ENCODE assay signal across 1 cellular context in the genomic region with DNA sequence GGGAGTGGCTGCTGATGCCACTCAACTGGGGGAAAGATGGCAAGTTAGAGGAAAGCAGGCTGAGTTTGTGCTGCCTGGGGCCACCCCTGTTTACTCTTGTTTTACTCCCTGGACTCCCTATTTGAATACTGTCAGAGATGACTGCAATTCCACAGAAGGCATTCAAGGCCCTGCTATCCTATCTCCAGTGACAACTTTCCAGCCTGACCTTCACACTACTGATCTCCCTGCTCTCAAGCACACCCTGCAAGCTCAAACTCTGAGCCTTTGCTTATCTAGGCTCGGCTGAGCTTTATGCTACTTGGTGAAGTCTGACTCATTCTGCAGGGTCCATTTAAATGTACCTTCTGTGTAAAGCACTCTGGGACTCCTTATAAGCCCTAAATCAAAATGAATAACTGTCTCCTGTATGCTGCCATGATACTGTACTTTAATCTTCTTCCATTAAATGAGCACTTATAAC.
TF ChIP-seq lines count a peak whose summit lies in the region.

No MANE protein-coding gene starts in this region.

TF ChIP-seq in HepG2, 621 proteins besides CTCF, POLR2A, EP300 and RAD21 (continued from another document and continues in another):
- TF ChIP-seq, protein P1, sequence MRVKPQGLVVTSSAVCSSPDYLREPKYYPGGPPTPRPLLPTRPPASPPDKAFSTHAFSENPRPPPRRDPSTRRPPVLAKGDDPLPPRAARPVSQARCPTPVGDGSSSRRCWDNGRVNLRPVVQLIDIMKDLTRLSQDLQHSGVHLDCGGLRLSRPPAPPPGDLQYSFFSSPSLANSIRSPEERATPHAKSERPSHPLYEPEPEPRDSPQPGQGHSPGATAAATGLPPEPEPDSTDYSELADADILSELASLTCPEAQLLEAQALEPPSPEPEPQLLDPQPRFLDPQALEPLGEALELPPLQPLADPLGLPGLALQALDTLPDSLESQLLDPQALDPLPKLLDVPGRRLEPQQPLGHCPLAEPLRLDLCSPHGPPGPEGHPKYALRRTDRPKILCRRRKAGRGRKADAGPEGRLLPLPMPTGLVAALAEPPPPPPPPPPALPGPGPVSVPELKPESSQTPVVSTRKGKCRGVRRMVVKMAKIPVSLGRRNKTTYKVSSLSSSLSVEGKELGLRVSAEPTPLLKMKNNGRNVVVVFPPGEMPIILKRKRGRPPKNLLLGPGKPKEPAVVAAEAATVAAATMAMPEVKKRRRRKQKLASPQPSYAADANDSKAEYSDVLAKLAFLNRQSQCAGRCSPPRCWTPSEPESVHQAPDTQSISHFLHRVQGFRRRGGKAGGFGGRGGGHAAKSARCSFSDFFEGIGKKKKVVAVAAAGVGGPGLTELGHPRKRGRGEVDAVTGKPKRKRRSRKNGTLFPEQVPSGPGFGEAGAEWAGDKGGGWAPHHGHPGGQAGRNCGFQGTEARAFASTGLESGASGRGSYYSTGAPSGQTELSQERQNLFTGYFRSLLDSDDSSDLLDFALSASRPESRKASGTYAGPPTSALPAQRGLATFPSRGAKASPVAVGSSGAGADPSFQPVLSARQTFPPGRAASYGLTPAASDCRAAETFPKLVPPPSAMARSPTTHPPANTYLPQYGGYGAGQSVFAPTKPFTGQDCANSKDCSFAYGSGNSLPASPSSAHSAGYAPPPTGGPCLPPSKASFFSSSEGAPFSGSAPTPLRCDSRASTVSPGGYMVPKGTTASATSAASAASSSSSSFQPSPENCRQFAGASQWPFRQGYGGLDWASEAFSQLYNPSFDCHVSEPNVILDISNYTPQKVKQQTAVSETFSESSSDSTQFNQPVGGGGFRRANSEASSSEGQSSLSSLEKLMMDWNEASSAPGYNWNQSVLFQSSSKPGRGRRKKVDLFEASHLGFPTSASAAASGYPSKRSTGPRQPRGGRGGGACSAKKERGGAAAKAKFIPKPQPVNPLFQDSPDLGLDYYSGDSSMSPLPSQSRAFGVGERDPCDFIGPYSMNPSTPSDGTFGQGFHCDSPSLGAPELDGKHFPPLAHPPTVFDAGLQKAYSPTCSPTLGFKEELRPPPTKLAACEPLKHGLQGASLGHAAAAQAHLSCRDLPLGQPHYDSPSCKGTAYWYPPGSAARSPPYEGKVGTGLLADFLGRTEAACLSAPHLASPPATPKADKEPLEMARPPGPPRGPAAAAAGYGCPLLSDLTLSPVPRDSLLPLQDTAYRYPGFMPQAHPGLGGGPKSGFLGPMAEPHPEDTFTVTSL (CRISPR knock-in tag; IDR thresholded peaks at IDR 0.05; ENCODE audit: borderline replicate concordance) = peak; percentile 80; the same call in 1 of the 2 replicates
- TF ChIP-seq, protein P2, sequence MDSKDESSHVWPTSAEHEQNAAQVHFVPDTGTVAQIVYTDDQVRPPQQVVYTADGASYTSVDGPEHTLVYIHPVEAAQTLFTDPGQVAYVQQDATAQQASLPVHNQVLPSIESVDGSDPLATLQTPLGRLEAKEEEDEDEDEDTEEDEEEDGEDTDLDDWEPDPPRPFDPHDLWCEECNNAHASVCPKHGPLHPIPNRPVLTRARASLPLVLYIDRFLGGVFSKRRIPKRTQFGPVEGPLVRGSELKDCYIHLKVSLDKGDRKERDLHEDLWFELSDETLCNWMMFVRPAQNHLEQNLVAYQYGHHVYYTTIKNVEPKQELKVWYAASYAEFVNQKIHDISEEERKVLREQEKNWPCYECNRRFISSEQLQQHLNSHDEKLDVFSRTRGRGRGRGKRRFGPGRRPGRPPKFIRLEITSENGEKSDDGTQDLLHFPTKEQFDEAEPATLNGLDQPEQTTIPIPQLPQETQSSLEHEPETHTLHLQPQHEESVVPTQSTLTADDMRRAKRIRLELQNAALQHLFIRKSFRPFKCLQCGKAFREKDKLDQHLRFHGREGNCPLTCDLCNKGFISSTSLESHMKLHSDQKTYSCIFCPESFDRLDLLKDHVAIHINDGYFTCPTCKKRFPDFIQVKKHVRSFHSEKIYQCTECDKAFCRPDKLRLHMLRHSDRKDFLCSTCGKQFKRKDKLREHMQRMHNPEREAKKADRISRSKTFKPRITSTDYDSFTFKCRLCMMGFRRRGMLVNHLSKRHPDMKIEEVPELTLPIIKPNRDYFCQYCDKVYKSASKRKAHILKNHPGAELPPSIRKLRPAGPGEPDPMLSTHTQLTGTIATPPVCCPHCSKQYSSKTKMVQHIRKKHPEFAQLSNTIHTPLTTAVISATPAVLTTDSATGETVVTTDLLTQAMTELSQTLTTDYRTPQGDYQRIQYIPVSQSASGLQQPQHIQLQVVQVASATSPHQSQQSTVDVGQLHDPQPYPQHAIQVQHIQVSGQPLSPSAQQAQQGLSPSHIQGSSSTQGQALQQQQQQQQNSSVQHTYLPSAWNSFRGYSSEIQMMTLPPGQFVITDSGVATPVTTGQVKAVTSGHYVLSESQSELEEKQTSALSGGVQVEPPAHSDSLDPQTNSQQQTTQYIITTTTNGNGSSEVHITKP (CRISPR knock-in tag; IDR thresholded peaks at IDR 0.05; ENCODE audit: low read depth) = no peak
- TF ChIP-seq TBX2 (CRISPR knock-in tag; IDR thresholded peaks at IDR 0.05; ENCODE audit: borderline replicate concordance) (peak; percentile 57; the same call in 1 of the 2 replicates), POGZ (CRISPR knock-in tag; IDR thresholded peaks at IDR 0.05) (peak; percentile 54), NR2F2 (IDR thresholded peaks at IDR 0.05; ENCODE audit: borderline replicate concordance, low read depth) (no peak), ARNT (IDR thresholded peaks at IDR 0.05) (no peak), ZNF251 (CRISPR knock-in tag; IDR thresholded peaks at IDR 0.05) (no peak), PHF5A (CRISPR knock-in tag; IDR thresholded peaks at IDR 0.05; ENCODE audit: low read depth, unreplicated experiment) (no peak), ZNF343 (CRISPR knock-in tag; IDR thresholded peaks at IDR 0.05) (no peak), ZNF678 (CRISPR knock-in tag; IDR thresholded peaks at IDR 0.05) (no peak), TRIM24 (CRISPR knock-in tag; IDR thresholded peaks at IDR 0.05) (no peak), PAF1 (CRISPR knock-in tag; IDR thresholded peaks at IDR 0.05) (no peak), IRX3 (CRISPR knock-in tag; IDR thresholded peaks at IDR 0.05; ENCODE audit: borderline replicate concordance, low read depth) (no peak), KDM5A (IDR thresholded peaks at IDR 0.05; ENCODE audit: borderline replicate concordance, low read length) (no peak), ZNF234 (CRISPR knock-in tag; conservative IDR thresholded peaks at IDR 0.05) (no peak), ZNF510 (CRISPR knock-in tag; IDR thresholded peaks at IDR 0.05; ENCODE audit: low read depth) (no peak), SNAI1 (CRISPR knock-in tag; IDR thresholded peaks at IDR 0.05; ENCODE audit: borderline replicate concordance) (no peak), ZNF33A (CRISPR knock-in tag; IDR thresholded peaks at IDR 0.05; ENCODE audit: borderline replicate concordance) (no peak), ZNF460 (CRISPR knock-in tag; IDR thresholded peaks at IDR 0.05; ENCODE audit: borderline replicate concordance) (no peak), NCOR1 (IDR thresholded peaks at IDR 0.05; ENCODE audit: borderline replicate concordance, low read length) (no peak; the same call in 1 of the 2 replicates), ZNF331 (CRISPR knock-in tag; IDR thresholded peaks at IDR 0.05) (peak; percentile 30; the same call in 1 of the 2 replicates), NAIF1 (CRISPR knock-in tag; IDR thresholded peaks at IDR 0.05; ENCODE audit: borderline replicate concordance) (no peak), ELF3 (CRISPR knock-in tag; IDR thresholded peaks at IDR 0.05) (peak; percentile 24; the same call in 1 of the 2 replicates), TBX3 (IDR thresholded peaks at IDR 0.05; ENCODE audit: borderline replicate concordance) (peak; percentile 66; the same call in 1 of the 2 replicates), SMAD3 (CRISPR knock-in tag; IDR thresholded peaks at IDR 0.05) (no peak)
- TF ChIP-seq, protein P3, sequence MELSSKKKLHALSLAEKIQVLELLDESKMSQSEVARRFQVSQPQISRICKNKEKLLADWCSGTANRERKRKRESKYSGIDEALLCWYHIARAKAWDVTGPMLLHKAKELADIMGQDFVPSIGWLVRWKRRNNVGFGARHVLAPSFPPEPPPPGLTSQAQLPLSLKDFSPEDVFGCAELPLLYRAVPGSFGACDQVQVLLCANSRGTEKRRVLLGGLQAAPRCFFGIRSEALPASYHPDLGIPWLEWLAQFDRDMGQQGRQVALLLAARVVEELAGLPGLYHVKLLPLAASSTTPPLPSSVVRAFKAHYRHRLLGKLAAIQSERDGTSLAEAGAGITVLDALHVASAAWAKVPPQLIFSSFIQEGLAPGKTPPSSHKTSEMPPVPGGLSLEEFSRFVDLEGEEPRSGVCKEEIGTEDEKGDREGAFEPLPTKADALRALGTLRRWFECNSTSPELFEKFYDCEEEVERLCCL (CRISPR knock-in tag; IDR thresholded peaks at IDR 0.05; ENCODE audit: borderline replicate concordance) = no peak
- TF ChIP-seq, protein P4, sequence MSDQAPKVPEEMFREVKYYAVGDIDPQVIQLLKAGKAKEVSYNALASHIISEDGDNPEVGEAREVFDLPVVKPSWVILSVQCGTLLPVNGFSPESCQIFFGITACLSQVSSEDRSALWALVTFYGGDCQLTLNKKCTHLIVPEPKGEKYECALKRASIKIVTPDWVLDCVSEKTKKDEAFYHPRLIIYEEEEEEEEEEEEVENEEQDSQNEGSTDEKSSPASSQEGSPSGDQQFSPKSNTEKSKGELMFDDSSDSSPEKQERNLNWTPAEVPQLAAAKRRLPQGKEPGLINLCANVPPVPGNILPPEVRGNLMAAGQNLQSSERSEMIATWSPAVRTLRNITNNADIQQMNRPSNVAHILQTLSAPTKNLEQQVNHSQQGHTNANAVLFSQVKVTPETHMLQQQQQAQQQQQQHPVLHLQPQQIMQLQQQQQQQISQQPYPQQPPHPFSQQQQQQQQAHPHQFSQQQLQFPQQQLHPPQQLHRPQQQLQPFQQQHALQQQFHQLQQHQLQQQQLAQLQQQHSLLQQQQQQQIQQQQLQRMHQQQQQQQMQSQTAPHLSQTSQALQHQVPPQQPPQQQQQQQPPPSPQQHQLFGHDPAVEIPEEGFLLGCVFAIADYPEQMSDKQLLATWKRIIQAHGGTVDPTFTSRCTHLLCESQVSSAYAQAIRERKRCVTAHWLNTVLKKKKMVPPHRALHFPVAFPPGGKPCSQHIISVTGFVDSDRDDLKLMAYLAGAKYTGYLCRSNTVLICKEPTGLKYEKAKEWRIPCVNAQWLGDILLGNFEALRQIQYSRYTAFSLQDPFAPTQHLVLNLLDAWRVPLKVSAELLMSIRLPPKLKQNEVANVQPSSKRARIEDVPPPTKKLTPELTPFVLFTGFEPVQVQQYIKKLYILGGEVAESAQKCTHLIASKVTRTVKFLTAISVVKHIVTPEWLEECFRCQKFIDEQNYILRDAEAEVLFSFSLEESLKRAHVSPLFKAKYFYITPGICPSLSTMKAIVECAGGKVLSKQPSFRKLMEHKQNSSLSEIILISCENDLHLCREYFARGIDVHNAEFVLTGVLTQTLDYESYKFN (CRISPR knock-in tag; conservative IDR thresholded peaks at IDR 0.05) = peak; percentile 87
- TF ChIP-seq, protein P5, sequence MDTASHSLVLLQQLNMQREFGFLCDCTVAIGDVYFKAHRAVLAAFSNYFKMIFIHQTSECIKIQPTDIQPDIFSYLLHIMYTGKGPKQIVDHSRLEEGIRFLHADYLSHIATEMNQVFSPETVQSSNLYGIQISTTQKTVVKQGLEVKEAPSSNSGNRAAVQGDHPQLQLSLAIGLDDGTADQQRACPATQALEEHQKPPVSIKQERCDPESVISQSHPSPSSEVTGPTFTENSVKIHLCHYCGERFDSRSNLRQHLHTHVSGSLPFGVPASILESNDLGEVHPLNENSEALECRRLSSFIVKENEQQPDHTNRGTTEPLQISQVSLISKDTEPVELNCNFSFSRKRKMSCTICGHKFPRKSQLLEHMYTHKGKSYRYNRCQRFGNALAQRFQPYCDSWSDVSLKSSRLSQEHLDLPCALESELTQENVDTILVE (CRISPR knock-in tag; IDR thresholded peaks at IDR 0.05) = no peak
- TF ChIP-seq, protein P6, sequence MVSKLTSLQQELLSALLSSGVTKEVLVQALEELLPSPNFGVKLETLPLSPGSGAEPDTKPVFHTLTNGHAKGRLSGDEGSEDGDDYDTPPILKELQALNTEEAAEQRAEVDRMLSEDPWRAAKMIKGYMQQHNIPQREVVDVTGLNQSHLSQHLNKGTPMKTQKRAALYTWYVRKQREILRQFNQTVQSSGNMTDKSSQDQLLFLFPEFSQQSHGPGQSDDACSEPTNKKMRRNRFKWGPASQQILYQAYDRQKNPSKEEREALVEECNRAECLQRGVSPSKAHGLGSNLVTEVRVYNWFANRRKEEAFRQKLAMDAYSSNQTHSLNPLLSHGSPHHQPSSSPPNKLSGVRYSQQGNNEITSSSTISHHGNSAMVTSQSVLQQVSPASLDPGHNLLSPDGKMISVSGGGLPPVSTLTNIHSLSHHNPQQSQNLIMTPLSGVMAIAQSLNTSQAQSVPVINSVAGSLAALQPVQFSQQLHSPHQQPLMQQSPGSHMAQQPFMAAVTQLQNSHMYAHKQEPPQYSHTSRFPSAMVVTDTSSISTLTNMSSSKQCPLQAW (CRISPR knock-in tag; IDR thresholded peaks at IDR 0.05) = peak; percentile 52; the same call in 1 of the 2 replicates
- TF ChIP-seq, protein P7, sequence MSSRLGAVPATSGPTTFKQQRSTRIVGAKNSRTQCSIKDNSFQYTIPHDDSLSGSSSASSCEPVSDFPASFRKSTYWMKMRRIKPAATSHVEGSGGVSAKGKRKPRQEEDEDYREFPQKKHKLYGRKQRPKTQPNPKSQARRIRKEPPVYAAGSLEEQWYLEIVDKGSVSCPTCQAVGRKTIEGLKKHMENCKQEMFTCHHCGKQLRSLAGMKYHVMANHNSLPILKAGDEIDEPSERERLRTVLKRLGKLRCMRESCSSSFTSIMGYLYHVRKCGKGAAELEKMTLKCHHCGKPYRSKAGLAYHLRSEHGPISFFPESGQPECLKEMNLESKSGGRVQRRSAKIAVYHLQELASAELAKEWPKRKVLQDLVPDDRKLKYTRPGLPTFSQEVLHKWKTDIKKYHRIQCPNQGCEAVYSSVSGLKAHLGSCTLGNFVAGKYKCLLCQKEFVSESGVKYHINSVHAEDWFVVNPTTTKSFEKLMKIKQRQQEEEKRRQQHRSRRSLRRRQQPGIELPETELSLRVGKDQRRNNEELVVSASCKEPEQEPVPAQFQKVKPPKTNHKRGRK (CRISPR knock-in tag; IDR thresholded peaks at IDR 0.05) = no peak
- TF ChIP-seq, protein P8, sequence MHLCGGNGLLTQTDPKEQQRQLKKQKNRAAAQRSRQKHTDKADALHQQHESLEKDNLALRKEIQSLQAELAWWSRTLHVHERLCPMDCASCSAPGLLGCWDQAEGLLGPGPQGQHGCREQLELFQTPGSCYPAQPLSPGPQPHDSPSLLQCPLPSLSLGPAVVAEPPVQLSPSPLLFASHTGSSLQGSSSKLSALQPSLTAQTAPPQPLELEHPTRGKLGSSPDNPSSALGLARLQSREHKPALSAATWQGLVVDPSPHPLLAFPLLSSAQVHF (CRISPR knock-in tag; IDR thresholded peaks at IDR 0.05) = no peak
- TF ChIP-seq, protein P9, sequence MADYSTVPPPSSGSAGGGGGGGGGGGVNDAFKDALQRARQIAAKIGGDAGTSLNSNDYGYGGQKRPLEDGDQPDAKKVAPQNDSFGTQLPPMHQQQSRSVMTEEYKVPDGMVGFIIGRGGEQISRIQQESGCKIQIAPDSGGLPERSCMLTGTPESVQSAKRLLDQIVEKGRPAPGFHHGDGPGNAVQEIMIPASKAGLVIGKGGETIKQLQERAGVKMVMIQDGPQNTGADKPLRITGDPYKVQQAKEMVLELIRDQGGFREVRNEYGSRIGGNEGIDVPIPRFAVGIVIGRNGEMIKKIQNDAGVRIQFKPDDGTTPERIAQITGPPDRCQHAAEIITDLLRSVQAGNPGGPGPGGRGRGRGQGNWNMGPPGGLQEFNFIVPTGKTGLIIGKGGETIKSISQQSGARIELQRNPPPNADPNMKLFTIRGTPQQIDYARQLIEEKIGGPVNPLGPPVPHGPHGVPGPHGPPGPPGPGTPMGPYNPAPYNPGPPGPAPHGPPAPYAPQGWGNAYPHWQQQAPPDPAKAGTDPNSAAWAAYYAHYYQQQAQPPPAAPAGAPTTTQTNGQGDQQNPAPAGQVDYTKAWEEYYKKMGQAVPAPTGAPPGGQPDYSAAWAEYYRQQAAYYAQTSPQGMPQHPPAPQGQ (CRISPR knock-in tag; IDR thresholded peaks at IDR 0.05; ENCODE audit: borderline replicate concordance) = no peak
- TF ChIP-seq, protein P10, sequence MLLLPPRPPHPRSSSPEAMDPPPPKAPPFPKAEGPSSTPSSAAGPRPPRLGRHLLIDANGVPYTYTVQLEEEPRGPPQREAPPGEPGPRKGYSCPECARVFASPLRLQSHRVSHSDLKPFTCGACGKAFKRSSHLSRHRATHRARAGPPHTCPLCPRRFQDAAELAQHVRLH (CRISPR knock-in tag; IDR thresholded peaks at IDR 0.05; ENCODE audit: borderline replicate concordance, low read depth) = no peak
